In genomic region chrX:50768801-50769200, GRCh38 we compare ENCODE assay signal across 23 cellular contexts. TPM values are rescaled to one million over a fixed set of nuclear protein-coding genes. Genes with fewer than 3 reads are reported as not detected.
A peak's percentile ranks its signal among the peaks of the same experiment; 100 is the strongest.
DNase-seq lines count a peak whose midpoint lies in the region; ATAC-seq, FAIRE-seq and TF ChIP-seq lines count a peak whose summit lies in the region.
"Had no signal": no experiment of that assay in that cellular context is flagged by ENCODE, and none has a peak within 500 bp of the region (broad histone marks: within the 10 kb centered on the region; RNA-seq: fewer than 3 reads in every experiment).

No MANE protein-coding gene starts in this region.

- intact Hi-C loops in A673 (cut with micrococcal nuclease; ENCODE audit: unreplicated experiment), result no loop called here
- intact Hi-C loops in endothelial cell of umbilical vein (cut with micrococcal nuclease), result loop anchor here (2.0 kb wide), 3 partner anchors 30 to 70 kb away; partner anchors contain the start of gene SHROOM4

- peak; percentile 60 for DNase-seq in A673 (ENCODE audit: low spot score)
- peak; percentile 2 to 14 for DNase-seq in cardiac fibroblast (ENCODE audit: low read depth in 2 of 2)
- peak; percentile 79 for DNase-seq in endothelial cell of umbilical vein (ENCODE audit: low read depth, low spot score)
- DNase-seq in pulmonary artery endothelial cell (ENCODE audit: low read depth, low spot score), result peak; percentile 64
- DNase-seq in NCI-H2081 treated with DMSO at 0.1 percent for 48 hours (lab: John Stamatoyannopoulos, UW), result no peak
- DNase-seq in activated gamma-delta T cell (lab: John Stamatoyannopoulos, UW), result no peak
- DNase-seq in KG1 (lab: John Stamatoyannopoulos, UW), result no peak
- DNase-seq: Caco-2; CD4-positive, alpha-beta memory T cell; DMS 273 treated with DMSO at 0.1 percent for 48 hours; DND-41; GOT3; Karpas-422; NCI-H1694 treated with DMSO at 0.1 percent for 48 hours; NCI-H446 treated with DMSO at 0.1 percent for 48 hours; NCI-H526 treated with DMSO at 0.1 percent for 48 hours; OCI-M1 had no signal

- H3K9me1 ChIP-seq in endothelial cell of umbilical vein (replicated peaks; ENCODE audit: control insufficient read depth, extremely low read depth, insufficient read depth, low read length), result no peaks in the 10 kb centered on the region

- H2AFZ ChIP-seq in endothelial cell of umbilical vein (ENCODE audit: low read depth, low read length), result no peak overlapping the region

- TF ChIP-seq CTCF in A673 (conservative IDR thresholded peaks at IDR 0.05; ENCODE audit: low read depth, low read length), result no peak
- TF ChIP-seq CTCF in cardiac fibroblast (IDR thresholded peaks at IDR 0.05; ENCODE audit: low read depth, low read length), result no peak
- no peak for TF ChIP-seq CTCF in endothelial cell of umbilical vein (IDR thresholded peaks at IDR 0.05; ENCODE audit: extremely low read depth in 1 of 2, insufficient read depth in 1 of 2, low read depth in 1 of 2, low read length in 2 of 2)

- H3K4me3 ChIP-seq in A673 (ENCODE audit: low read depth, low read length, poor library complexity, severe bottlenecking) (no peak overlapping the region), cardiac fibroblast (replicated peaks in 1 of 2; ENCODE audit: low read depth in 2 of 2, low read length in 2 of 2) (no peak overlapping the region), endothelial cell of umbilical vein (replicated peaks in 1 of 3; ENCODE audit: insufficient read depth in 1 of 3, low read depth in 1 of 3, low read length in 3 of 3) (no peak overlapping the region)
- H3K4me3 ChIP-seq: BLaER1 treated with 17β-estradiol and CSF1 and Interleukin-3, amounts not matched to agents 10 nM and 100 nM; SJSA1 had no signal

- ATAC-seq in esophagus mucosa, result no peak
- ATAC-seq: Right ventricle myocardium inferior had no signal

- dilution Hi-C loops in endothelial cell of umbilical vein (cut with MboI; ENCODE audit: extremely low pct_ligation_motif_present, low sequenced_read_pairs), result no loop called here

- POLR2A ChIA-PET in A673 (lab: Charles Lee; ENCODE audit: low non-redundant PET), result no interaction called here
- POLR2A ChIA-PET in endothelial cell of umbilical vein (lab: Charles Lee), result no interaction called here

- BruUV-seq in A673 (replicated peaks; lab: Mats Ljungman, UMichigan), result no TSS peak
- BruUV-seq in endothelial cell of umbilical vein (replicated peaks; lab: Mats Ljungman, UMichigan), result no TSS peak

- no peak overlapping the region for H3K27ac ChIP-seq in A673 (ENCODE audit: low read depth, low read length, poor library complexity, severe bottlenecking)
- H3K27ac ChIP-seq in endothelial cell of umbilical vein (ENCODE audit: insufficient read depth, low read depth, low read length), result peak overlapping the region; percentile 84
- H3K27ac ChIP-seq: BLaER1 treated with 17β-estradiol and CSF1 and Interleukin-3, amounts not matched to agents 10 nM and 100 nM; SJSA1 had no signal

- CTCF ChIA-PET in A673 (lab: Charles Lee) (no interaction called here), endothelial cell of umbilical vein (lab: Charles Lee) (interaction anchor here (0.7 to 1.6 kb wide), 4 partner anchors 8 to 134 kb away, joined by 3 to 7 read pairs (median 3); no protein-coding TSS in a partner anchor)

- no peak overlapping the region for H3K9ac ChIP-seq in endothelial cell of umbilical vein (replicated peaks; ENCODE audit: extremely low read depth, insufficient read depth, low read length)
- H3K9ac ChIP-seq: BLaER1 treated with 17β-estradiol and CSF1 and Interleukin-3, amounts not matched to agents 10 nM and 100 nM had no signal

- H3K4me2 ChIP-seq in endothelial cell of umbilical vein (ENCODE audit: insufficient read depth, low read length), result peak overlapping the region; percentile 52
- H3K4me2 ChIP-seq: BLaER1 treated with 17β-estradiol and CSF1 and Interleukin-3, amounts not matched to agents 10 nM and 100 nM had no signal

- H3K27me3 ChIP-seq in A673 (replicated peaks; ENCODE audit: insufficient read depth, low read depth, low read length, poor library complexity) (no peaks in the 10 kb centered on the region), endothelial cell of umbilical vein (ENCODE audit: control insufficient read depth in 2 of 2, insufficient read depth in 2 of 2, low read length in 2 of 2) (no peaks in the 10 kb centered on the region)
- H3K27me3 ChIP-seq: SJSA1 had no signal

- no peaks in the 10 kb centered on the region for H4K20me1 ChIP-seq in endothelial cell of umbilical vein (replicated peaks; ENCODE audit: control insufficient read depth, extremely low read depth, insufficient read depth, low read length)

- peaks cover 6% of the 10 kb centered on the region for H3K79me2 ChIP-seq in endothelial cell of umbilical vein (ENCODE audit: control insufficient read depth, insufficient read depth, low read length)

- peak; percentile 87 for FAIRE-seq in endothelial cell of umbilical vein (lab: Jason Lieb, UNC)
- FAIRE-seq: GM12891 had no signal

- H3K36me3 ChIP-seq in A673 (ENCODE audit: insufficient read depth, low read length, poor library complexity, severe bottlenecking) (no peaks in the 10 kb centered on the region), endothelial cell of umbilical vein (ENCODE audit: control insufficient read depth in 2 of 2, extremely low read depth in 1 of 2, insufficient read depth in 2 of 2, low read length in 2 of 2) (no peaks in the 10 kb centered on the region)
- H3K36me3 ChIP-seq: BLaER1 treated with 17β-estradiol and CSF1 and Interleukin-3, amounts not matched to agents 10 nM and 100 nM; SJSA1 had no signal

- H3K9me3 ChIP-seq in A673 (ENCODE audit: low read depth, low read length, poor library complexity, severe bottlenecking) (no peaks in the 10 kb centered on the region), endothelial cell of umbilical vein (replicated peaks; ENCODE audit: control insufficient read depth, insufficient read depth, low read length) (no peaks in the 10 kb centered on the region)
- H3K9me3 ChIP-seq: Caco-2, SJSA1 had no signal

- H3K4me1 ChIP-seq in A673 (ENCODE audit: insufficient read depth, low read length, poor library complexity, severe bottlenecking) (peaks cover 15% of the 10 kb centered on the region), endothelial cell of umbilical vein (ENCODE audit: control insufficient read depth, extremely low read depth, insufficient read depth, low read length) (peaks cover 38% of the 10 kb centered on the region)
- H3K4me1 ChIP-seq: BLaER1 treated with 17β-estradiol and CSF1 and Interleukin-3, amounts not matched to agents 10 nM and 100 nM; Caco-2; SJSA1 had no signal

- TF ChIP-seq POLR2A in endothelial cell of umbilical vein (IDR thresholded peaks at IDR 0.05; ENCODE audit: low read depth, low read length), result no peak

TF ChIP-seq in endothelial cell of umbilical vein, 7 proteins besides CTCF, POLR2A, EP300 and RAD21:
- TF ChIP-seq FOS (IDR thresholded peaks at IDR 0.05; ENCODE audit: borderline replicate concordance, insufficient read depth, low read length) (peak; percentile 40), JUN (IDR thresholded peaks at IDR 0.05; ENCODE audit: borderline replicate concordance, insufficient read depth, insufficient read length, low read depth) (no peak), POLR2AphosphoS5 (IDR thresholded peaks at IDR 0.05; ENCODE audit: insufficient read depth, low read depth, low read length) (peak; percentile 29)

RNA-seq across cellular contexts. Expression of gene SHROOM4, which starts 45.2 kb away (rescaled TPM):
- 7.0 and 7.2 TPM in 2 replicates for total RNA-seq in A673 (2021)
- 57.5 and 58.7 TPM in 2 replicates for total RNA-seq in endothelial cell of umbilical vein
- 29.7 and 29.8 TPM in 2 replicates for polyA plus RNA-seq in endothelial cell of umbilical vein
- polyA plus RNA-seq in endothelial cell of umbilical vein (2011; cell fraction: cytosol; rRNA removed), result 25.0 and 28.6 TPM in 2 replicates
- polyA plus RNA-seq in endothelial cell of umbilical vein (2011; cell fraction: nucleus; rRNA removed), result 68.3 and 70.6 TPM in 2 replicates
- 22.9 and 24.3 TPM in 2 replicates for polyA plus RNA-seq in endothelial cell of umbilical vein (2012)
- polyA minus RNA-seq in endothelial cell of umbilical vein, result 102 and 110 TPM in 2 replicates
- not detected for polyA minus RNA-seq in endothelial cell of umbilical vein (2011; cell fraction: cytosol; rRNA and poly(A)+ RNA removed)
- 66.5 and 84.4 TPM in 2 replicates for polyA minus RNA-seq in endothelial cell of umbilical vein (2011; cell fraction: nucleus; rRNA and poly(A)+ RNA removed)
- total RNA-seq in pulmonary artery endothelial cell, result 30.1 and 39.5 TPM in 2 replicates
- total RNA-seq in esophagus mucosa, result 1.7 TPM
- total RNA-seq: CD4-positive, alpha-beta memory T cell had no signal
- polyA plus RNA-seq: CD4-positive, alpha-beta memory T cell; IgD-negative memory B cell had no signal

Comparison
In these comparisons a context has a peak if more than half of its experiments do, and no peak if none do; other contexts are left out.
1. DNase-seq: peak in A673 (single experiment), cardiac fibroblast (2 of 2), endothelial cell of umbilical vein (single experiment) and pulmonary artery endothelial cell (single experiment); none in NCI-H2081 treated with DMSO at 0.1 percent for 48 hours (single experiment), activated gamma-delta T cell (single experiment) and KG1 (single experiment).